19 cellular contexts compared by ENCODE assay signal in the genomic region with DNA sequence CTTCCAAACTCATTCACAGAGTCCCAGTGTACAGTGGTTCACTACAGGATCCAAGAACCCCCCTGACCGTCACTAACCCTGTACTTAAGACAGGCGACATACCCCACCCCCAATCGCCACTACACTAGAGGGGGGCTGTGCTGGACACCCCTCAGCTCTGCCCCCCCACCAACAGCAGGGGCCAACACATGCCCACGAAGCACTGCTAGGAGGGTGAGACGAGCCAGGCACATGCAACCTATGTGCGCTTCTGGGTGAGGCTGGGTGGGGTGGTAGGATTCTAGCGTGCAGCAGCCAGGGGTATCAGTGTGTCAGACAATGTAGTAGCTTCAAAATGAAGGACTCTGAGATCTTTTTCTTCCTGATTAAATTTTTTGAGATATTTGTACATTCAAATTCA.
"Had no signal": no experiment of that assay in that cellular context is flagged by ENCODE, and none has a peak within 500 bp of the region (broad histone marks: within the 10 kb centered on the region; RNA-seq: fewer than 3 reads in every experiment).

No MANE protein-coding gene starts in this region.

- H3K27ac ChIP-seq: lower lobe of right lung, tibial nerve had no signal

- H3K9me3 ChIP-seq: body of pancreas, lower lobe of right lung, tibial nerve had no signal

- H3K27me3 ChIP-seq: body of pancreas, dorsolateral prefrontal cortex, tibial nerve had no signal

- H3K4me1 ChIP-seq: lower lobe of right lung had no signal

- DNase-seq: activated CD4-positive, alpha-beta memory T cell treated with anti-CD3 and anti-CD28 coated beads, Interleukin-2, amount 10 ng/mL, durations not matched to agents 7 days and 5 days; activated CD4-positive, alpha-beta T cell treated with anti-CD3 and anti-CD28 coated beads for 36 hours; activated CD8-positive, alpha-beta memory T cell treated with anti-CD3 and anti-CD28 coated beads, Interleukin-2, amount 10 ng/mL, durations not matched to agents 7 days and 5 days; activated effector memory CD4-positive, alpha-beta T cell treated with anti-CD3 and anti-CD28 coated beads, Interleukin-2, amount 50 U/mL, for 16 hours; body of pancreas; caudate nucleus; dorsolateral prefrontal cortex; foreskin fibroblast; hippocampal formation; lower lobe of right lung; nephron progenitor cell; occipital lobe; stimulated activated CD4-positive, alpha-beta T cell treated with anti-CD3 and anti-CD28 coated beads, Interleukin-12 subunit alpha, Interleukin-12 subunit beta, amount 100 ng/mL, for 4 hours; stimulated activated CD4-positive, alpha-beta T cell treated with anti-CD3 and anti-CD28 coated beads, Interleukin-1b, Interleukin-23, amount 100 ng/mL, for 48 hours; stimulated activated CD8-positive, alpha-beta memory T cell treated with anti-CD3 and anti-CD28 coated beads, Interleukin-4, amount 100 ng/mL, for 48 hours; stimulated activated naive CD8-positive, alpha-beta T cell treated with anti-CD3 and anti-CD28 coated beads, Interleukin-15, Interleukin-2, amounts not matched to agents 100 U/mL and 50 U/mL, for 24 hours; T-helper 17 cell had no signal

- ATAC-seq: activated CD4-positive, alpha-beta T cell treated with anti-CD3 and anti-CD28 coated beads for 36 hours; activated CD8-positive, alpha-beta memory T cell treated with anti-CD3 and anti-CD28 coated beads, Interleukin-2, amount 10 ng/mL, durations not matched to agents 7 days and 5 days; activated naive CD4-positive, alpha-beta T cell treated with anti-CD3 and anti-CD28 coated beads, Interleukin-2, amount 50 U/mL, for 72 hours; body of pancreas; lower lobe of right lung; stimulated activated naive CD8-positive, alpha-beta T cell treated with anti-CD3 and anti-CD28 coated beads, Interleukin-15, Interleukin-2, amounts not matched to agents 100 U/mL and 50 U/mL, for 24 hours; T-helper 17 cell had no signal

- H3K27me3 Mint-ChIP-seq: activated CD4-positive, alpha-beta memory T cell treated with anti-CD3 and anti-CD28 coated beads, Interleukin-2, amount 10 ng/mL, durations not matched to agents 7 days and 5 days; activated CD4-positive, alpha-beta T cell treated with anti-CD3 and anti-CD28 coated beads for 36 hours; activated CD8-positive, alpha-beta memory T cell treated with anti-CD3 and anti-CD28 coated beads, Interleukin-2, amount 10 ng/mL, durations not matched to agents 7 days and 5 days; T-helper 17 cell had no signal

- H3K27ac Mint-ChIP-seq: activated CD4-positive, alpha-beta memory T cell treated with anti-CD3 and anti-CD28 coated beads, Interleukin-2, amount 10 ng/mL, durations not matched to agents 7 days and 5 days; nephron progenitor cell had no signal

- H3K4me3 ChIP-seq: body of pancreas, dorsolateral prefrontal cortex, lower lobe of right lung, tibial nerve had no signal

- H3K4me3 Mint-ChIP-seq: activated CD4-positive, alpha-beta memory T cell treated with anti-CD3 and anti-CD28 coated beads, Interleukin-2, amount 10 ng/mL, durations not matched to agents 7 days and 5 days; activated CD4-positive, alpha-beta T cell treated with anti-CD3 and anti-CD28 coated beads for 36 hours; activated CD8-positive, alpha-beta memory T cell treated with anti-CD3 and anti-CD28 coated beads, Interleukin-2, amount 10 ng/mL, durations not matched to agents 7 days and 5 days; nephron progenitor cell; T-helper 17 cell had no signal

- H3K9me3 Mint-ChIP-seq: activated CD4-positive, alpha-beta memory T cell treated with anti-CD3 and anti-CD28 coated beads, Interleukin-2, amount 10 ng/mL, durations not matched to agents 7 days and 5 days; activated naive CD4-positive, alpha-beta T cell treated with anti-CD3 and anti-CD28 coated beads, Interleukin-2, amount 50 U/mL, for 72 hours had no signal
